ENCODE assay signal across 1 cellular context in genomic region chr2:9287400-9288059, GRCh38.
TF ChIP-seq lines count a peak whose summit lies in the region.

No MANE protein-coding gene starts in this region.

TF ChIP-seq in SK-N-SH, 30 proteins besides CTCF, POLR2A, EP300 and RAD21 (continued from another document):
- peak; percentile 80; the same call in 1 of the 2 replicates for TF ChIP-seq MAX (IDR thresholded peaks at IDR 0.05; ENCODE audit: low read depth)
- no peak for TF ChIP-seq ELF1 (IDR thresholded peaks at IDR 0.05)
- no peak for TF ChIP-seq IRF3 (IDR thresholded peaks at IDR 0.05; ENCODE audit: low read depth, low read length)
- TF ChIP-seq FOXJ3 (CRISPR knock-in tag; IDR thresholded peaks at IDR 0.05), result no peak
- no peak for TF ChIP-seq SMC3 (IDR thresholded peaks at IDR 0.05; ENCODE audit: low read depth, low read length)
- peak; percentile 96 for TF ChIP-seq PBX3 (IDR thresholded peaks at IDR 0.05)
- TF ChIP-seq NRF1 (IDR thresholded peaks at IDR 0.05; ENCODE audit: low read depth, low read length), result no peak
- no peak; the same call in 1 of the 2 replicates for TF ChIP-seq GABPA (IDR thresholded peaks at IDR 0.05; ENCODE audit: low read depth)
- peak; percentile 99 for TF ChIP-seq TEAD4 (IDR thresholded peaks at IDR 0.05; ENCODE audit: borderline replicate concordance, insufficient read depth)
- peak; percentile 100 for TF ChIP-seq JUND (IDR thresholded peaks at IDR 0.05)
- no peak for TF ChIP-seq CHD2 (IDR thresholded peaks at IDR 0.05; ENCODE audit: low read length, partially characterized antibody)
- peak; percentile 99 for TF ChIP-seq FOSL2 (IDR thresholded peaks at IDR 0.05; ENCODE audit: borderline replicate concordance, low read depth)
- peak; percentile 97 for TF ChIP-seq RXRA (IDR thresholded peaks at IDR 0.05; ENCODE audit: borderline replicate concordance, low read depth)
- TF ChIP-seq MXI1 (IDR thresholded peaks at IDR 0.05; ENCODE audit: low read depth, low read length), result no peak
- no peak for TF ChIP-seq RFX5 (IDR thresholded peaks at IDR 0.05; ENCODE audit: low read length)
- no peak for TF ChIP-seq EZH2phosphoT487 (IDR thresholded peaks at IDR 0.05; ENCODE audit: borderline replicate concordance, low read depth)
- TF ChIP-seq SIN3A (IDR thresholded peaks at IDR 0.05; ENCODE audit: borderline replicate concordance, low read depth, low read length), result peak; percentile 81; the same call in 1 of the 2 replicates
- TF ChIP-seq TAF1 (IDR thresholded peaks at IDR 0.05; ENCODE audit: borderline replicate concordance, low read depth, low read length), result peak; percentile 41; the same call in 1 of the 2 replicates
- TF ChIP-seq POLR2AphosphoS5 (IDR thresholded peaks at IDR 0.05; ENCODE audit: low read depth, low read length), result peak; percentile 96
